Comparison of ENCODE assay signal across 8 cellular contexts in the genomic region with DNA sequence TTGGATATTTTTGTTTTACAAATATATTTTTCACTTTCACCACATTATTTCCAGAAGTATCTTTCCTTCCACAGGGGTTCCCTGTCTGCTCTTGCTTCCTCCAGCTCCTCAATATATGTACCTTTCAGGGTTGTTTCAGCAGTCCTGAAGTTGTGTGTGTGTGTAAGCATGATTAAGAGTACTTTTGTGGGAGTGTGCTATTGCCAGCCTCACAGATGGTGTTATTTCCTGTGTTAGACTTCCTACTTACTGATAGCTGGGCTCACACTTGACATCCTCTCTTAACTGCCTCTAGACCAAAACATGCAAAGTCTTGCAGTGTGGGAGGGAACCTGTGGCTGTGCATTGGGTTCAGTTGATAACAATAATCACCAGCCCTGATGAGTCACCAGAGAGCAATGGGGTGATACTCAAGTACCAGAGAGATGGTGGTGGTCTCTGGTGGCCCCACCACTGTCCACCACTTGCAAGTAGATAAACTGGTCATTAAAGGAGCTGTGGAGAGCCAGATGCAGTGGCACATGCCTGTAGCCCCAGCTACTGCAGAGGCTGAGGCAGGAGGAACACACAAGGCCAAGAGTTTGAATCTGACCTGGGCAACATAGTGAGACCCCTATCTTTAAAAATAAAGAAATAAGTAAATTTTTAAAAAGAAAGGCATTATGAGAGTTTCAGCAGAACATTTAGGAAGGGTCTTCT.
DNase-seq lines count a peak whose midpoint lies in the region; ATAC-seq and TF ChIP-seq lines count a peak whose summit lies in the region.

No MANE protein-coding gene starts in this region.

- POLR2A ChIA-PET in activated CD4-positive, alpha-beta T cell treated with anti-CD3 and anti-CD28 coated beads for 36 hours (lab: Charles Lee): interaction anchor here (1.4 kb wide), 1 partner anchor 72 kb away, joined by 4 read pairs; no protein-coding TSS in a partner anchor

- peak; percentile 87 for ATAC-seq in GM21390 (IDR thresholded peaks at IDR 0.05; ENCODE audit: unreplicated experiment)
- peak; percentile 82 for ATAC-seq in activated CD4-positive, alpha-beta T cell treated with anti-CD3 and anti-CD28 coated beads for 36 hours
- ATAC-seq in psoas muscle: no peak

- no peaks in the 10 kb centered on the region for H3K9me3 ChIP-seq in ascending aorta
- no peaks in the 10 kb centered on the region for H3K9me3 ChIP-seq in psoas muscle

- H3K4me1 Mint-ChIP-seq in activated CD4-positive, alpha-beta T cell treated with anti-CD3 and anti-CD28 coated beads for 36 hours: peaks cover 42% of the 10 kb centered on the region

- H3K27ac ChIP-seq in HL-60 (replicated peaks) (peak overlapping the region; percentile 44), dorsolateral prefrontal cortex (no peak overlapping the region), ascending aorta (no peak overlapping the region), psoas muscle (no peak overlapping the region)

- H3K27me3 ChIP-seq in HL-60 (ENCODE audit: insufficient read depth, poor library complexity, severe bottlenecking) (no peaks in the 10 kb centered on the region), dorsolateral prefrontal cortex (peaks cover 0 to 3% (median 0%) of the 10 kb centered on the region in 45 donors), ascending aorta (no peaks in the 10 kb centered on the region), psoas muscle (ENCODE audit: insufficient read depth in 3 of 3, low read length in 2 of 3) (no peaks in the 10 kb centered on the region)

- peak overlapping the region; percentile 7 for H3K4me3 Mint-ChIP-seq in activated CD4-positive, alpha-beta T cell treated with anti-CD3 and anti-CD28 coated beads for 36 hours

- no peaks in the 10 kb centered on the region for H3K36me3 Mint-ChIP-seq in activated CD4-positive, alpha-beta T cell treated with anti-CD3 and anti-CD28 coated beads for 36 hours (ENCODE audit: low read depth)

- DNase-seq in EH (ENCODE audit: low read depth) (peak; percentile 18), HL-60 (ENCODE audit: low read depth in 1 of 2, low spot score in 1 of 2) (peak; percentile 57 to 84), iris pigment epithelial cell (ENCODE audit: low read depth) (peak; percentile 36), dorsolateral prefrontal cortex (no peak), ascending aorta (ENCODE audit: low spot score in 2 of 2) (no peak), psoas muscle (no peak)
- peak; percentile 63 for DNase-seq in activated CD4-positive, alpha-beta T cell treated with anti-CD3 and anti-CD28 coated beads for 36 hours

- TF ChIP-seq CTCF in HL-60 (IDR thresholded peaks at IDR 0.05; ENCODE audit: insufficient read depth, low read length): no peak
- TF ChIP-seq CTCF in dorsolateral prefrontal cortex (IDR thresholded peaks at IDR 0.05 in 54 of 56, conservative IDR thresholded peaks at IDR 0.05 in 2 of 56; ENCODE audit: low read depth in 1 of 56, partially characterized antibody in 56 of 56): no peak
- TF ChIP-seq CTCF in ascending aorta (IDR thresholded peaks at IDR 0.05): no peak
- no peak for TF ChIP-seq CTCF in psoas muscle (IDR thresholded peaks at IDR 0.05)

- peak overlapping the region; percentile 84 for H3K27ac Mint-ChIP-seq in activated CD4-positive, alpha-beta T cell treated with anti-CD3 and anti-CD28 coated beads for 36 hours

- H3K36me3 ChIP-seq in ascending aorta (no peaks in the 10 kb centered on the region), psoas muscle (ENCODE audit: insufficient read depth in 1 of 2, low read depth in 1 of 2) (no peaks in the 10 kb centered on the region)

- no peaks in the 10 kb centered on the region for H3K9me3 Mint-ChIP-seq in activated CD4-positive, alpha-beta T cell treated with anti-CD3 and anti-CD28 coated beads for 36 hours (ENCODE audit: low read depth)

- H3K4me3 ChIP-seq in HL-60 (replicated peaks; ENCODE audit: insufficient read depth, low read length): no peak overlapping the region
- no peak overlapping the region for H3K4me3 ChIP-seq in dorsolateral prefrontal cortex
- no peak overlapping the region for H3K4me3 ChIP-seq in ascending aorta
- no peak overlapping the region for H3K4me3 ChIP-seq in psoas muscle

- intact Hi-C loops in activated CD4-positive, alpha-beta T cell treated with anti-CD3 and anti-CD28 coated beads for 36 hours (cut with DNase I, micrococcal nuclease): loop anchor here (1.0 to 10.0 kb wide), 6 partner anchors 98 to 318 kb away; no protein-coding TSS in a partner anchor
- intact Hi-C loops in dorsolateral prefrontal cortex (cut with DNase I) (no loop called here), ascending aorta (cut with DNase I) (no loop called here), psoas muscle (cut with DNase I) (no loop called here)

- no peaks in the 10 kb centered on the region for H3K4me1 ChIP-seq in ascending aorta
- H3K4me1 ChIP-seq in psoas muscle: no peaks in the 10 kb centered on the region

- CTCF ChIA-PET in activated CD4-positive, alpha-beta T cell treated with anti-CD3 and anti-CD28 coated beads for 36 hours (lab: Charles Lee): interaction anchor here (1.0 to 1.1 kb wide), 2 partner anchors 10 to 15 kb away, joined by 6 to 7 read pairs; no protein-coding TSS in a partner anchor

- H3K27me3 Mint-ChIP-seq in activated CD4-positive, alpha-beta T cell treated with anti-CD3 and anti-CD28 coated beads for 36 hours: no peaks in the 10 kb centered on the region

Comparison
In these comparisons a context has a peak if more than half of its experiments do, and no peak if none do; other contexts are left out.
1. DNase-seq: peak in EH (single experiment), HL-60 (2 of 2), activated CD4-positive, alpha-beta T cell treated with anti-CD3 and anti-CD28 coated beads for 36 hours (single experiment) and iris pigment epithelial cell (single experiment); none in dorsolateral prefrontal cortex (0 of 10), ascending aorta (0 of 2) and psoas muscle (0 of 2).
2. ATAC-seq: peak in GM21390 (single experiment) and activated CD4-positive, alpha-beta T cell treated with anti-CD3 and anti-CD28 coated beads for 36 hours (single experiment); none in psoas muscle (0 of 4).
3. intact Hi-C loops: an anchor here in activated CD4-positive, alpha-beta T cell treated with anti-CD3 and anti-CD28 coated beads for 36 hours (1.0 to 10.0 kb wide); none called in dorsolateral prefrontal cortex, ascending aorta and psoas muscle.